Comparison of ENCODE assay signal across 1 cellular context in the genomic region with DNA sequence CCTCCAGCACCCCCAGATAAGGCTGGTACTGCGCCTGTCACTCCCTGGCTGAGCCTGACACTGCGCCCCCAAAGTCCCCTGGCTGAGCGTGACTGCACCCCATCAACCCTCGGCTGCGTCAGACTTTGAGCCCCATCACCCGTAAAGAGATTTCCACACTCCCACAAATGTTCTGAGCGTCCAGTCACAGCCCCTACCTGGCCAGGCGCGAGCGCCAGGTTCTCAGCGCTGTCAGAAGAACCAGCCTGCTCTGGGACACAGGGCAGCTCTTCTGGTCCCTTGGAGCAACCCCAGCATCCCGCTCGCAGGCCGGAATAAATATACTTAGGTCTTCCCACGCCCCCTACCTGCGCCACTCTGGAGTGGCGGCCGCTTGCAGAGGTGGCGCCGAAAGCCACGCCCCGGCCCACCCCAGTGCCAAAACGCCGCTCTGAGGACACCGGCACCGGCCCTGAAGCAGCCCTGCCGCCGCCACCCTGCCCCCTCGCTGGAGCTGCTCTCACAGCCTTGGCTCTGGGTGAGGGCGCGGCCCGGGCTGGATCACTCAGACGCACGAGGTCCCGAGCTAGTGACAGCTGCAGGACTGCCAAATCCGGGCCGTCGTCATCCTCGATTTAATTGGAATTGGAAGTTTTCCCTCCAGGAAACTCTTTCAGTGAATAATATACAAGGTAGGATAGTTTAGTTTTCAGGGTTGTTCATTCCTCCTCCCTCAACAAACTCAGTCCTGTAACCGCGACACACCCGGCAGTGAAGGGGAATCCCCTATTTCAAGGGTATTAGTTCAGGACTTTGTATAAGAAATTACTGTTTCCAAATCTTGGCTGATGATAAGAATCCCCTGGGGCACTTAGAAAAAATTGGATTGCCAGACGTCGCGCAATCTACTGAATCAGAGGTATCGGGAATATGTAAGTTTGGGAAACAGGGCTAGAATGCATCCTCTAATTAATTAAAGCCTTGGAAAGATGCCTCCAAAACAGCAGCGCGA.
TF ChIP-seq lines count a peak whose summit lies in the region.

No MANE protein-coding gene starts in this region.

TF ChIP-seq in HCT116, 20 proteins besides CTCF, POLR2A, EP300 and RAD21 (continued from another document):
- TF ChIP-seq CBX3 (IDR thresholded peaks at IDR 0.05; ENCODE audit: low read depth): 0 out of 2 replicates have a peak, but pooled peaks have one; percentile 28
- no peak for TF ChIP-seq ELF1 (IDR thresholded peaks at IDR 0.05; ENCODE audit: borderline replicate concordance, low read depth)
- TF ChIP-seq YY1 (IDR thresholded peaks at IDR 0.05; ENCODE audit: extremely low read depth, insufficient replicate concordance, low read depth, low read length): no peak
- no peak for TF ChIP-seq REST (IDR thresholded peaks at IDR 0.05; ENCODE audit: low read depth)
- TF ChIP-seq POLR2AphosphoS5 (IDR thresholded peaks at IDR 0.05; ENCODE audit: low read depth, low read length): no peak
